Comparison of ENCODE assay signal across 8 cellular contexts in genomic region chr20:50794846-50795634, GRCh38. TPM values are rescaled to one million over a fixed set of nuclear protein-coding genes. Genes with fewer than 3 reads are reported as not detected.
A peak's percentile ranks its signal among the peaks of the same experiment; 100 is the strongest.
DNase-seq lines count a peak whose midpoint lies in the region; ATAC-seq and TF ChIP-seq lines count a peak whose summit lies in the region.

A gene with protein sequence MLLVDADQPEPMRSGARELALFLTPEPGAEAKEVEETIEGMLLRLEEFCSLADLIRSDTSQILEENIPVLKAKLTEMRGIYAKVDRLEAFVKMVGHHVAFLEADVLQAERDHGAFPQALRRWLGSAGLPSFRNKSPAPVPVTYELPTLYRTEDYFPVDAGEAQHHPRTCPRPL (plus strand): TSS chr20:50795061. CDS start chr20:50795084, 23 bp downstream.

- intact Hi-C loops in aorta (cut with DNase I): loop anchor here (1.0 to 10.0 kb wide), 3 partner anchors 132 to 510 kb away; no protein-coding TSS in a partner anchor

- no peaks in the 10 kb centered on the region; the same call in 1 of the 2 replicates for H4K20me1 ChIP-seq in GM23338 (replicated peaks; ENCODE audit: insufficient read depth)

- peaks cover 12% of the 10 kb centered on the region for H3K27me3 Mint-ChIP-seq in GM23338 (ENCODE audit: insufficient read depth, low read depth, poor library complexity)
- no peaks in the 10 kb centered on the region for H3K27me3 Mint-ChIP-seq in T-cell

- H3K36me3 ChIP-seq in GM23338 (ENCODE audit: insufficient read depth) (no peaks in the 10 kb centered on the region), right atrium auricular region (no peaks in the 10 kb centered on the region), aorta (ENCODE audit: control insufficient read depth in 1 of 2, insufficient read depth in 2 of 2, low read length in 1 of 2) (no peaks in the 10 kb centered on the region)

- peaks cover 9% of the 10 kb centered on the region for H3K79me2 ChIP-seq in GM23338 (replicated peaks; ENCODE audit: insufficient read depth)

- H3K27ac Mint-ChIP-seq in GM23338 (no peak within 1 kb of the TSS), T-cell (peak within 1 kb of the TSS; percentile 85)

- peak; percentile 67 for DNase-seq in GM04504 (ENCODE audit: low read depth)
- peak; percentile 89 for DNase-seq in GM23338 (ENCODE audit: low spot score)
- DNase-seq in T-cell: peak; percentile 54 to 88 (median 80)
- peak; percentile 67 for DNase-seq in amniotic epithelial cell (ENCODE audit: low read depth)
- peak; percentile 70 for DNase-seq in right atrium auricular region (ENCODE audit: low spot score)
- peak; percentile 56 for DNase-seq in renal cortical epithelial cell (ENCODE audit: low read depth)
- DNase-seq in aorta: peak; percentile 75 to 89

- peak within 1 kb of the TSS; percentile 68 for H2AFZ ChIP-seq in GM23338

- WGBS in aorta, 2 donors: 1% methylated on average over 78 to 92 of the region's 92 CpGs

- H3K9me3 ChIP-seq in right atrium auricular region (no peaks in the 10 kb centered on the region), aorta (ENCODE audit: control insufficient read depth, low read length) (no peaks in the 10 kb centered on the region)

- peaks cover 19% of the 10 kb centered on the region for H3K4me1 Mint-ChIP-seq in GM23338
- peaks cover 17 to 32% (median 25%) of the 10 kb centered on the region in 3 donors for H3K4me1 Mint-ChIP-seq in T-cell

- POLR2A ChIA-PET in T-cell (lab: Charles Lee): interaction anchor here in 1 of 2 donors (0.6 to 1.0 kb wide), 5 partner anchors 108 to 136 kb away, joined by 3 to 4 read pairs (median 3); partner anchors contain the start of gene ADNP

- H3K36me3 Mint-ChIP-seq in GM23338 (ENCODE audit: low read depth): no peaks in the 10 kb centered on the region
- peaks cover 6% of the 10 kb centered on the region for H3K36me3 Mint-ChIP-seq in T-cell

- H3K27me3 ChIP-seq in GM23338 (ENCODE audit: insufficient read depth): 0 out of 2 replicates have a peak, but pooled peaks cover 4% of the 10 kb centered on the region
- no peaks in the 10 kb centered on the region for H3K27me3 ChIP-seq in right atrium auricular region
- H3K27me3 ChIP-seq in aorta (ENCODE audit: control insufficient read depth in 1 of 2, insufficient read depth in 2 of 2, low read length in 1 of 2): no peaks in the 10 kb centered on the region

- CTCF ChIA-PET in T-cell (lab: Charles Lee): interaction anchor here (0.6 to 2.2 kb wide), 20 partner anchors 20 to 689 kb away, joined by 3 to 56 read pairs (median 5); partner anchors contain the start of genes ADNP (in 1 of the 2), DPM1 (in 1 of the 2) and MOCS3 (in 1 of the 2)

- H3K4me2 ChIP-seq in GM23338: peak within 1 kb of the TSS; percentile 93

- H3K9me2 ChIP-seq in GM23338 (ENCODE audit: insufficient read depth): no peaks in the 10 kb centered on the region

- H3K4me3 ChIP-seq in GM23338 (peak within 1 kb of the TSS; percentile 88), right atrium auricular region (peak within 1 kb of the TSS; percentile 78 to 86), aorta (ENCODE audit: low read length in 2 of 2) (peak within 1 kb of the TSS; percentile 88 to 95)

- ATAC-seq in GM23338 (peak; percentile 78), T-cell (replicated peaks in 1 of 4) (peak; percentile 86 to 91 (median 87)), aorta (ENCODE audit: low FRiP score) (peak; percentile 92)

- TF ChIP-seq CTCF in GM23338 (conservative IDR thresholded peaks at IDR 0.05; ENCODE audit: low read depth in 2 of 2): peak in 1 of 2 experiments; percentile 77; a peak in 3 of 4 replicates
- TF ChIP-seq CTCF in LNCAP (IDR thresholded peaks at IDR 0.05): peak; percentile 99
- TF ChIP-seq CTCF in right atrium auricular region (IDR thresholded peaks at IDR 0.05): peak; percentile 84 to 93

- H3K27ac ChIP-seq in GM23338 (ENCODE audit: low read depth): peak within 1 kb of the TSS; percentile 87
- peak within 1 kb of the TSS; percentile 37 to 53 for H3K27ac ChIP-seq in right atrium auricular region
- peak within 1 kb of the TSS in 1 of 2 donors; percentile 31 for H3K27ac ChIP-seq in aorta (ENCODE audit: low read depth in 1 of 2, low read length in 2 of 2)

- H3K4me1 ChIP-seq in GM23338 (ENCODE audit: insufficient read depth) (peaks cover 15% of the 10 kb centered on the region), right atrium auricular region (peaks cover 0 to 34% of the 10 kb centered on the region in 2 donors), aorta (ENCODE audit: control insufficient read depth in 1 of 2, insufficient read depth in 2 of 2, low read length in 2 of 2) (no peaks in the 10 kb centered on the region)

- H3K9me3 Mint-ChIP-seq in GM23338 (no peaks in the 10 kb centered on the region; the same call in 2 of the 3 replicates), T-cell (no peaks in the 10 kb centered on the region)

- peaks cover 16% of the 10 kb centered on the region; the same call in 1 of the 2 replicates for H3F3A ChIP-seq in GM23338 (replicated peaks; ENCODE audit: low read depth)

- H3K4me3 Mint-ChIP-seq in GM23338 (peak within 1 kb of the TSS; percentile 82), T-cell (peak within 1 kb of the TSS; percentile 85 to 90 (median 87))

TF ChIP-seq in GM23338, 12 proteins besides CTCF, POLR2A, EP300 and RAD21:
- TF ChIP-seq EZH2phosphoT487 (IDR thresholded peaks at IDR 0.05; ENCODE audit: unreplicated experiment) (no peak), POLR2AphosphoS5 (IDR thresholded peaks at IDR 0.05; ENCODE audit: low read depth) (peak; percentile 72), CREB1 (CRISPR knock-in tag; IDR thresholded peaks at IDR 0.05; ENCODE audit: low read depth) (peak; percentile 9)

RNA-seq across cellular contexts. Expression of the gene that starts here (rescaled TPM):
- 6.3 and 22.2 TPM in 2 replicates for total RNA-seq in GM23338 (2014; rRNA removed; shearing (Covaris generic))
- polyA plus RNA-seq in GM23338 (2016; fragmentation: Nextera tagmentation; extraction: Ambion mirVana) (22.0 and 24.8 TPM in 2 replicates), aorta (1 to 10 TPM; 9.5 to 9.7 TPM)
- total RNA-seq in T-cell (10 to 100 TPM; 26.3 to 49.8 (median 31.3) TPM), right atrium auricular region (1 to 10 TPM; 1.5 to 2.2 TPM), renal cortical epithelial cell (5.7 and 7.1 TPM in 2 replicates), aorta (1 to 10 TPM; 4.9 to 5.4 TPM)
